In genomic region chr1:2283371-2283990, GRCh38 we compare ENCODE assay signal across 12 cellular contexts.
"Had no signal": no experiment of that assay in that cellular context is flagged by ENCODE, and none has a peak within 500 bp of the region (broad histone marks: within the 10 kb centered on the region; RNA-seq: fewer than 3 reads in every experiment).

No MANE protein-coding gene starts in this region.

- DNase-seq: activated CD4-positive, alpha-beta T cell treated with anti-CD3 and anti-CD28 coated beads, Interleukin-2, amount 50 U/mL, for 4 hours; activated CD4-positive, CD25-positive, alpha-beta regulatory T cell treated with anti-CD3 and anti-CD28 coated beads, Interleukin-2, amount 50 U/mL, for 72 hours; activated naive CD8-positive, alpha-beta T cell treated with anti-CD3 and anti-CD28 coated beads, Interleukin-2, amount 10 ng/mL, durations not matched to agents 7 days and 5 days; activated T-cell treated with anti-CD3 and anti-CD28 coated beads, Interleukin-2, amount 50 U/mL, for 1 hour; islet precursor cell; midbrain; natural killer cell; sigmoid colon; stimulated activated CD4-positive, alpha-beta T cell treated with anti-CD3 and anti-CD28 coated beads, Interleukin-2, amount 100 ng/mL, for 24 hours; stimulated activated naive CD4-positive, alpha-beta T cell treated with Interleukin-2 at 50 U/mL for 16 hours had no signal

- H3K4me3 Mint-ChIP-seq: activated naive CD8-positive, alpha-beta T cell treated with anti-CD3 and anti-CD28 coated beads, Interleukin-2, amount 10 ng/mL, durations not matched to agents 7 days and 5 days; natural killer cell had no signal

- H3K9me3 ChIP-seq: gastrocnemius medialis, prostate gland, sigmoid colon had no signal

- H3K27ac ChIP-seq: prostate gland had no signal

- H3K9me3 Mint-ChIP-seq: activated naive CD8-positive, alpha-beta T cell treated with anti-CD3 and anti-CD28 coated beads, Interleukin-2, amount 10 ng/mL, durations not matched to agents 7 days and 5 days; natural killer cell had no signal

- H3K4me3 ChIP-seq: gastrocnemius medialis, prostate gland, sigmoid colon had no signal

- H3K36me3 ChIP-seq: gastrocnemius medialis, prostate gland had no signal

- H3K27ac Mint-ChIP-seq: activated naive CD8-positive, alpha-beta T cell treated with anti-CD3 and anti-CD28 coated beads, Interleukin-2, amount 10 ng/mL, durations not matched to agents 7 days and 5 days; natural killer cell had no signal

- H3K36me3 Mint-ChIP-seq: natural killer cell had no signal

- H3K27me3 Mint-ChIP-seq: activated naive CD8-positive, alpha-beta T cell treated with anti-CD3 and anti-CD28 coated beads, Interleukin-2, amount 10 ng/mL, durations not matched to agents 7 days and 5 days had no signal

- H3K27me3 ChIP-seq: gastrocnemius medialis, sigmoid colon had no signal
